Comparison of ENCODE assay signal across 2 cellular contexts in genomic region chr14:95520346-95520745, GRCh38.
TF ChIP-seq lines count a peak whose summit lies in the region.

No MANE protein-coding gene starts in this region.

TF ChIP-seq in SK-N-SH, 30 proteins besides CTCF, POLR2A, EP300 and RAD21 (continued from another document):
- TF ChIP-seq REST (IDR thresholded peaks at IDR 0.05; ENCODE audit: low read depth, low read length) (no peak), ELF1 (IDR thresholded peaks at IDR 0.05) (no peak), TCF12 (IDR thresholded peaks at IDR 0.05) (0 out of 2 replicates have a peak, but pooled peaks have one; percentile 10), JUND (IDR thresholded peaks at IDR 0.05) (no peak), ZBTB33 (IDR thresholded peaks at IDR 0.05; ENCODE audit: borderline replicate concordance, low read depth) (no peak), USF1 (IDR thresholded peaks at IDR 0.05; ENCODE audit: borderline replicate concordance, low read depth) (no peak), PBX3 (IDR thresholded peaks at IDR 0.05) (no peak)

TF ChIP-seq in SK-N-SH treated with all-trans-retinoic acid at 6 μM for 48 hours, 23 proteins besides CTCF, POLR2A, EP300 and RAD21 (continued from another document):
- TF ChIP-seq CSRNP3 (CRISPR knock-in tag; IDR thresholded peaks at IDR 0.05) (no peak), PPARA (CRISPR knock-in tag; IDR thresholded peaks at IDR 0.05; ENCODE audit: borderline replicate concordance) (no peak), ZFP3 (CRISPR knock-in tag; IDR thresholded peaks at IDR 0.05) (no peak), GLIS3 (CRISPR knock-in tag; IDR thresholded peaks at IDR 0.05) (no peak), ZC3H10 (CRISPR knock-in tag; IDR thresholded peaks at IDR 0.05) (no peak), ZNF565 (CRISPR knock-in tag; conservative IDR thresholded peaks at IDR 0.05; ENCODE audit: low read depth) (no peak), TOX (CRISPR knock-in tag; IDR thresholded peaks at IDR 0.05; ENCODE audit: borderline replicate concordance) (no peak), CSDC2 (CRISPR knock-in tag; IDR thresholded peaks at IDR 0.05) (no peak), POU6F1 (CRISPR knock-in tag; IDR thresholded peaks at IDR 0.05; ENCODE audit: borderline replicate concordance, low read depth) (no peak), PATZ1 (CRISPR knock-in tag; IDR thresholded peaks at IDR 0.05; ENCODE audit: borderline replicate concordance) (no peak)
TF ChIP-seq in SK-N-SH treated with all-trans-retinoic acid at 6 μM for 48 hours: peak in this region for 0.
